In genomic region chr11:122717264-122717867, GRCh38 we compare ENCODE assay signal across 8 cellular contexts.
A peak's percentile ranks its signal among the peaks of the same experiment; 100 is the strongest.
DNase-seq lines count a peak whose midpoint lies in the region; ATAC-seq and TF ChIP-seq lines count a peak whose summit lies in the region.

No MANE protein-coding gene starts in this region.

- H3K9me2 ChIP-seq in Karpas-422 (replicated peaks; ENCODE audit: insufficient read depth, low read length) = no peaks in the 10 kb centered on the region

- CTCF ChIA-PET in CD4-positive, alpha-beta memory T cell (lab: Charles Lee; ENCODE audit: partially characterized antibody) = interaction anchor here (1.0 to 1.5 kb wide), 2 partner anchors 11 to 35 kb away, joined by 3 to 5 read pairs; no protein-coding TSS in a partner anchor

- DNase-seq in CD4-positive, alpha-beta memory T cell = peak in 2 of 5 donors; percentile 8 to 19
- no peak for DNase-seq in activated T-cell treated with anti-CD3 and anti-CD28 coated beads, Interleukin-2, amount 50 U/mL, for 4 hours
- DNase-seq in stimulated activated effector memory CD8-positive, alpha-beta T cell treated with anti-CD3 and anti-CD28 coated beads, Interleukin-12 subunit alpha, Interleukin-12 subunit beta, amount 100 ng/mL, for 72 hours (ENCODE audit: low spot score in 2 of 2) = peak; percentile 48 to 70
- no peak for DNase-seq in posterior vena cava (ENCODE audit: low spot score)
- no peak for DNase-seq in Karpas-422

- intact Hi-C loops in CD4-positive, alpha-beta memory T cell (cut with micrococcal nuclease) = loop anchor here (5.0 kb wide), 1 partner anchor 35 kb away; no protein-coding TSS in a partner anchor
- intact Hi-C loops in posterior vena cava (cut with DNase I) = no loop called here

- H3K9me3 Mint-ChIP-seq in CD4-positive, alpha-beta memory T cell = no peaks in the 10 kb centered on the region
- H3K9me3 Mint-ChIP-seq in activated T-cell treated with anti-CD3 and anti-CD28 coated beads, Interleukin-2, amount 50 U/mL, for 4 hours = no peaks in the 10 kb centered on the region
- no peaks in the 10 kb centered on the region for H3K9me3 Mint-ChIP-seq in stimulated activated effector memory CD8-positive, alpha-beta T cell treated with anti-CD3 and anti-CD28 coated beads, Interleukin-12 subunit alpha, Interleukin-12 subunit beta, amount 100 ng/mL, for 72 hours

- no peaks in the 10 kb centered on the region for H3K36me3 ChIP-seq in CD4-positive, alpha-beta memory T cell (ENCODE audit: insufficient read depth, low read length)
- no peaks in the 10 kb centered on the region for H3K36me3 ChIP-seq in Karpas-422 (ENCODE audit: insufficient read depth, low read length)

- H3K36me3 Mint-ChIP-seq in CD4-positive, alpha-beta memory T cell = peaks cover 4 to 11% of the 10 kb centered on the region in 2 donors
- peaks cover 1% of the 10 kb centered on the region for H3K36me3 Mint-ChIP-seq in activated T-cell treated with anti-CD3 and anti-CD28 coated beads, Interleukin-2, amount 50 U/mL, for 4 hours (ENCODE audit: insufficient read depth)
- H3K36me3 Mint-ChIP-seq in stimulated activated effector memory CD8-positive, alpha-beta T cell treated with anti-CD3 and anti-CD28 coated beads, Interleukin-12 subunit alpha, Interleukin-12 subunit beta, amount 100 ng/mL, for 72 hours = peaks cover 5% of the 10 kb centered on the region

- no peaks in the 10 kb centered on the region for H4K20me1 ChIP-seq in Karpas-422 (ENCODE audit: insufficient read depth, low read depth, low read length)

- H3K27me3 ChIP-seq in CD4-positive, alpha-beta memory T cell (ENCODE audit: insufficient read depth, low read length) = no peaks in the 10 kb centered on the region
- no peaks in the 10 kb centered on the region for H3K27me3 ChIP-seq in Karpas-422 (ENCODE audit: low read length)

- H3K4me3 Mint-ChIP-seq in CD4-positive, alpha-beta memory T cell = peak overlapping the region in 5 of 8 donors; percentile 11 to 37 (median 24)
- no peak overlapping the region for H3K4me3 Mint-ChIP-seq in activated T-cell treated with anti-CD3 and anti-CD28 coated beads, Interleukin-2, amount 50 U/mL, for 4 hours
- H3K4me3 Mint-ChIP-seq in stimulated activated effector memory CD8-positive, alpha-beta T cell treated with anti-CD3 and anti-CD28 coated beads, Interleukin-12 subunit alpha, Interleukin-12 subunit beta, amount 100 ng/mL, for 72 hours = peak overlapping the region; percentile 42

- ATAC-seq in GM19372 (IDR thresholded peaks at IDR 0.05; ENCODE audit: low read depth, unreplicated experiment) = peak; percentile 80
- ATAC-seq in HG03342 (IDR thresholded peaks at IDR 0.05; ENCODE audit: unreplicated experiment) = peak; percentile 77
- peak; percentile 49 to 62 for ATAC-seq in activated T-cell treated with anti-CD3 and anti-CD28 coated beads, Interleukin-2, amount 50 U/mL, for 4 hours
- peak; percentile 91 for ATAC-seq in stimulated activated effector memory CD8-positive, alpha-beta T cell treated with anti-CD3 and anti-CD28 coated beads, Interleukin-12 subunit alpha, Interleukin-12 subunit beta, amount 100 ng/mL, for 72 hours
- no peak for ATAC-seq in SK-N-SH treated with all-trans-retinoic acid at 6 μM for 48 hours

- no peak overlapping the region for H3K4me3 ChIP-seq in CD4-positive, alpha-beta memory T cell (ENCODE audit: low read length in 2 of 2)
- H3K4me3 ChIP-seq in Karpas-422 (ENCODE audit: low read length) = no peak overlapping the region

- peaks cover 41% of the 10 kb centered on the region for H3K4me1 ChIP-seq in CD4-positive, alpha-beta memory T cell (ENCODE audit: insufficient read depth, low read length)
- H3K4me1 ChIP-seq in Karpas-422 (ENCODE audit: low read length) = peaks cover 22% of the 10 kb centered on the region

- no peak overlapping the region for H3K4me2 ChIP-seq in Karpas-422 (ENCODE audit: low read depth, low read length, poor library complexity, severe bottlenecking)

- no peaks in the 10 kb centered on the region for H3K9me3 ChIP-seq in CD4-positive, alpha-beta memory T cell (ENCODE audit: control insufficient read depth in 1 of 2, low read length in 2 of 2)
- H3K9me3 ChIP-seq in Karpas-422 (ENCODE audit: low read length) = no peaks in the 10 kb centered on the region

- H3K27ac Mint-ChIP-seq in CD4-positive, alpha-beta memory T cell = peak overlapping the region; percentile 74 to 92 (median 85)
- H3K27ac Mint-ChIP-seq in stimulated activated effector memory CD8-positive, alpha-beta T cell treated with anti-CD3 and anti-CD28 coated beads, Interleukin-12 subunit alpha, Interleukin-12 subunit beta, amount 100 ng/mL, for 72 hours = peak overlapping the region; percentile 77

- POLR2A ChIA-PET in CD4-positive, alpha-beta memory T cell (lab: Charles Lee; ENCODE audit: partially characterized antibody) = interaction anchor here (1.9 kb wide), 1 partner anchor 10 kb away, joined by 11 read pairs; no protein-coding TSS in a partner anchor

- H3K4me1 Mint-ChIP-seq in CD4-positive, alpha-beta memory T cell = peaks cover 39 to 72% (median 57%) of the 10 kb centered on the region in 4 donors
- peaks cover 63% of the 10 kb centered on the region for H3K4me1 Mint-ChIP-seq in activated T-cell treated with anti-CD3 and anti-CD28 coated beads, Interleukin-2, amount 50 U/mL, for 4 hours (ENCODE audit: low read depth)
- H3K4me1 Mint-ChIP-seq in stimulated activated effector memory CD8-positive, alpha-beta T cell treated with anti-CD3 and anti-CD28 coated beads, Interleukin-12 subunit alpha, Interleukin-12 subunit beta, amount 100 ng/mL, for 72 hours = peaks cover 66% of the 10 kb centered on the region

- no peaks in the 10 kb centered on the region for H3K79me2 ChIP-seq in Karpas-422 (ENCODE audit: low read length)

- no peak overlapping the region for H2AFZ ChIP-seq in Karpas-422 (ENCODE audit: low read length)

- H3K27ac ChIP-seq in CD4-positive, alpha-beta memory T cell (ENCODE audit: low read depth, low read length) = no peak overlapping the region
- no peak overlapping the region for H3K27ac ChIP-seq in Karpas-422 (ENCODE audit: low read length)

- H3K9ac ChIP-seq in Karpas-422 (ENCODE audit: low read length) = no peak overlapping the region

- H3K27me3 Mint-ChIP-seq in CD4-positive, alpha-beta memory T cell = no peaks in the 10 kb centered on the region
- H3K27me3 Mint-ChIP-seq in activated T-cell treated with anti-CD3 and anti-CD28 coated beads, Interleukin-2, amount 50 U/mL, for 4 hours (ENCODE audit: low read depth) = no peaks in the 10 kb centered on the region

TF ChIP-seq in SK-N-SH treated with all-trans-retinoic acid at 6 μM for 48 hours, 23 proteins besides CTCF, POLR2A, EP300 and RAD21:
- no peak for TF ChIP-seq OSR1 (CRISPR knock-in tag; IDR thresholded peaks at IDR 0.05)
- TF ChIP-seq ZFP3 (CRISPR knock-in tag; IDR thresholded peaks at IDR 0.05) = no peak
- TF ChIP-seq SNAI2 (CRISPR knock-in tag; IDR thresholded peaks at IDR 0.05) = no peak

Comparison
In these comparisons a context has a peak if more than half of its experiments do, and no peak if none do; other contexts are left out.
1. DNase-seq: peak in stimulated activated effector memory CD8-positive, alpha-beta T cell treated with anti-CD3 and anti-CD28 coated beads, Interleukin-12 subunit alpha, Interleukin-12 subunit beta, amount 100 ng/mL, for 72 hours (2 of 2); none in activated T-cell treated with anti-CD3 and anti-CD28 coated beads, Interleukin-2, amount 50 U/mL, for 4 hours (single experiment), posterior vena cava (single experiment) and Karpas-422 (single experiment).